ENCODE assay signal across 18 cellular contexts in the genomic region with DNA sequence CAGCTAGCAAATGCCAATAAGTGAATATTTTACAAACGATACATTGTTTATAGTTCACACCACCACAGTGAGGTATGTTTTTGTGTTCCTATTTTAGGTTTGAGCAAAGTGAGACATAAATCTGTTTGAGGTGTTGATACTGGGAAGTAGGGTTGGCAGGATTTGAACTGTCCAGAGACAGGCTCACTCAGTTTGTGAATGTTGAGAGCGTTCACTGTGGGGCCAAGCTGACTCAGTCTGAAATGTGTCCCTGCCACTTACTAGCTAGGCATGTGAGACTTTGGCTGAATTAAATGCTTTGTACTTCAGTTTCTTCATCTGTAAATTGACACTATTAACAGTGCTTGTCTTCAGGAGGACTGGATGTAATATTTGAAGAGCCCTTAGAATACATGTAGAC. TPM values are rescaled to one million over a fixed set of nuclear protein-coding genes. Genes with fewer than 3 reads are reported as not detected.
"Had no signal": no experiment of that assay in that cellular context is flagged by ENCODE, and none has a peak within 500 bp of the region (broad histone marks: within the 10 kb centered on the region; RNA-seq: fewer than 3 reads in every experiment).

No MANE protein-coding gene starts in this region.

- DNase-seq: activated CD4-positive, CD25-positive, alpha-beta regulatory T cell treated with anti-CD3 and anti-CD28 coated beads, Interleukin-2, amount 50 U/mL, for 72 hours; activated naive CD4-positive, alpha-beta T cell; anterior cingulate cortex; endodermal cell; hippocampal formation; kidney; mesenchymal stem cell; naive thymus-derived CD8-positive, alpha-beta T cell; small intestine; stimulated activated CD4-positive, alpha-beta T cell treated with anti-CD3 and anti-CD28 coated beads, Interleukin-4, amount 100 ng/mL, for 4 hours; stimulated activated CD8-positive, alpha-beta memory T cell treated with anti-CD3 and anti-CD28 coated beads, Interleukin-4, amount 100 ng/mL, for 48 hours; T-cell; T-helper 9 cell; upper lobe of right lung had no signal

- H3K27ac Mint-ChIP-seq: endodermal cell; naive thymus-derived CD8-positive, alpha-beta T cell; stimulated activated naive CD8-positive, alpha-beta T cell treated with anti-CD3 and anti-CD28 coated beads, Interleukin-15, Interleukin-2, amounts not matched to agents 100 ng/mL and 50 ng/mL, for 24 hours; T-cell had no signal

- H3K27ac ChIP-seq: breast epithelium, thoracic aorta, upper lobe of right lung had no signal

- H3K4me1 Mint-ChIP-seq: naive thymus-derived CD8-positive, alpha-beta T cell; T-cell had no signal

- H3K9me3 Mint-ChIP-seq: endodermal cell; naive thymus-derived CD8-positive, alpha-beta T cell; stimulated activated naive CD8-positive, alpha-beta T cell treated with anti-CD3 and anti-CD28 coated beads, Interleukin-15, Interleukin-2, amounts not matched to agents 100 ng/mL and 50 ng/mL, for 24 hours had no signal

- H3K27me3 ChIP-seq: breast epithelium, upper lobe of right lung had no signal

- H3K36me3 ChIP-seq: breast epithelium, thoracic aorta, upper lobe of right lung had no signal

- H3K4me3 ChIP-seq: breast epithelium, thoracic aorta, upper lobe of right lung had no signal

- H3K36me3 Mint-ChIP-seq: naive thymus-derived CD8-positive, alpha-beta T cell; T-cell had no signal

- H3K4me1 ChIP-seq: breast epithelium, upper lobe of right lung had no signal

- H3K4me3 Mint-ChIP-seq: endodermal cell; naive thymus-derived CD8-positive, alpha-beta T cell; stimulated activated naive CD8-positive, alpha-beta T cell treated with anti-CD3 and anti-CD28 coated beads, Interleukin-15, Interleukin-2, amounts not matched to agents 100 ng/mL and 50 ng/mL, for 24 hours; T-cell had no signal

- H3K9me3 ChIP-seq: breast epithelium, thoracic aorta, upper lobe of right lung had no signal

RNA-seq across cellular contexts. Expression of gene DIRAS3, which starts 35.1 kb away (rescaled TPM):
- total RNA-seq: epithelial cell of proximal tubule; naive thymus-derived CD8-positive, alpha-beta T cell; T-cell had no signal
